ENCODE assay signal across 19 cellular contexts in genomic region chrX:42117318-42117717, GRCh38.
DNase-seq lines count a peak whose midpoint lies in the region; ATAC-seq and TF ChIP-seq lines count a peak whose summit lies in the region.
"Had no signal": no experiment of that assay in that cellular context is flagged by ENCODE, and none has a peak within 500 bp of the region (broad histone marks: within the 10 kb centered on the region; RNA-seq: fewer than 3 reads in every experiment).

No MANE protein-coding gene starts in this region.

- H3K27me3 Mint-ChIP-seq in H9 (ENCODE audit: low read depth) = no peaks in the 10 kb centered on the region
- H3K27me3 Mint-ChIP-seq: activated naive CD4-positive, alpha-beta T cell treated with anti-CD3 and anti-CD28 coated beads, Interleukin-2, amount 50 U/mL, for 24 hours; progenitor cell of endocrine pancreas had no signal

- no peaks in the 10 kb centered on the region for H3K36me3 ChIP-seq in MM.1S (replicated peaks; ENCODE audit: insufficient read depth, low read length)
- H3K36me3 ChIP-seq: left ventricle myocardium inferior, suprapubic skin had no signal

- H2BK20ac ChIP-seq in H9 (ENCODE audit: low read depth, low read length, poor library complexity, severe bottlenecking) = no peak overlapping the region

- peaks cover 54 to 57% of the 10 kb centered on the region in 2 experiments for H3K9me3 Mint-ChIP-seq in H9
- H3K9me3 Mint-ChIP-seq: activated naive CD4-positive, alpha-beta T cell treated with anti-CD3 and anti-CD28 coated beads, Interleukin-2, amount 50 U/mL, for 24 hours had no signal

- no peak overlapping the region for H3K4me3 Mint-ChIP-seq in H9
- H3K4me3 Mint-ChIP-seq: activated naive CD4-positive, alpha-beta T cell treated with anti-CD3 and anti-CD28 coated beads, Interleukin-2, amount 50 U/mL, for 24 hours had no signal

- no peak for TF ChIP-seq CTCF in MM.1S (IDR thresholded peaks at IDR 0.05; ENCODE audit: low read length)
- TF ChIP-seq CTCF in H9 (conservative IDR thresholded peaks at IDR 0.05) = no peak

- no peak overlapping the region for H3K14ac ChIP-seq in H9 (ENCODE audit: insufficient read depth, low read length)

- H3K27ac ChIP-seq in MM.1S (ENCODE audit: low read length) (peak overlapping the region; percentile 56; the same call in 1 of the 2 replicates), H9 (ENCODE audit: insufficient read length, low read depth, low read length) (no peak overlapping the region)
- H3K27ac ChIP-seq: left ventricle myocardium inferior, suprapubic skin had no signal

- H3K9ac ChIP-seq in MM.1S (ENCODE audit: low read length) (peak overlapping the region; percentile 15; the same call in 1 of the 2 replicates), H9 (ENCODE audit: extremely low read depth, insufficient read length, low read length) (no peak overlapping the region)

- H2AFZ ChIP-seq in MM.1S (ENCODE audit: low read length) (no peak overlapping the region), H9 (ENCODE audit: low read length) (no peak overlapping the region)

- H2BK5ac ChIP-seq in H9 (ENCODE audit: insufficient read length, low read length) = no peak overlapping the region

- no peak overlapping the region for H2BK15ac ChIP-seq in H9 (ENCODE audit: low read depth, low read length)

- DNase-seq in MM.1S (peak; percentile 80), H9 (no peak), epidermal melanocyte (ENCODE audit: insufficient read length, low spot score) (no peak), NCI-H1436 treated with DMSO at 0.1 percent for 48 hours (lab: John Stamatoyannopoulos, UW) (no peak)
- DNase-seq: activated CD4-positive, CD25-positive, alpha-beta regulatory T cell treated with anti-CD3 and anti-CD28 coated beads, Interleukin-2, amount 50 U/mL, for 72 hours; Calu3; effector CD4-positive, alpha-beta T cell; left ventricle myocardium inferior; MV-4-11; stimulated activated CD4-positive, alpha-beta T cell treated with anti-CD3 and anti-CD28 coated beads, Interleukin-12 subunit alpha, Interleukin-12 subunit beta, amount 100 ng/mL, for 4 hours; T-helper 2 cell had no signal

- H2BK12ac ChIP-seq in H9 (ENCODE audit: insufficient read length, low read depth, low read length) = no peak overlapping the region

- no peak overlapping the region for H3K27ac Mint-ChIP-seq in H9
- H3K27ac Mint-ChIP-seq: activated naive CD4-positive, alpha-beta T cell treated with anti-CD3 and anti-CD28 coated beads, Interleukin-2, amount 50 U/mL, for 24 hours; progenitor cell of endocrine pancreas had no signal

- peak; percentile 95 for ATAC-seq in GM18868 (IDR thresholded peaks at IDR 0.05; ENCODE audit: unreplicated experiment)
- ATAC-seq in GM21367 (IDR thresholded peaks at IDR 0.05; ENCODE audit: unreplicated experiment) = peak; percentile 65
- peak; percentile 86 for ATAC-seq in HG03025 (IDR thresholded peaks at IDR 0.05; ENCODE audit: low FRiP score, unreplicated experiment)
- no peak for ATAC-seq in HG02588 (IDR thresholded peaks at IDR 0.05; ENCODE audit: unreplicated experiment)
- ATAC-seq: Right ventricle myocardium inferior had no signal

- H4K91ac ChIP-seq in H9 (ENCODE audit: insufficient read length, low read depth, low read length) = no peak overlapping the region

- H3K56ac ChIP-seq in H9 (ENCODE audit: insufficient read length, low read depth, low read length) = no peak overlapping the region

- H3K4me1 ChIP-seq in MM.1S (ENCODE audit: low read length) = peaks cover 24% of the 10 kb centered on the region
- no peaks in the 10 kb centered on the region for H3K4me1 ChIP-seq in H9 (ENCODE audit: insufficient read depth, low read length)
- H3K4me1 ChIP-seq: left ventricle myocardium inferior, suprapubic skin had no signal

- H3K18ac ChIP-seq in H9 (ENCODE audit: insufficient read length, low read depth, low read length) = no peak overlapping the region

- H3K36me3 Mint-ChIP-seq in H9 (ENCODE audit: insufficient read depth in 1 of 3, low read depth in 3 of 3) = peaks cover 12 to 16% (median 14%) of the 10 kb centered on the region in 3 experiments
- H3K36me3 Mint-ChIP-seq: activated naive CD4-positive, alpha-beta T cell treated with anti-CD3 and anti-CD28 coated beads, Interleukin-2, amount 50 U/mL, for 24 hours had no signal

- H3K23me2 ChIP-seq in H9 (ENCODE audit: insufficient read length, low read depth, low read length, poor library complexity, severe bottlenecking) = no peaks in the 10 kb centered on the region

- H3K79me1 ChIP-seq in H9 (ENCODE audit: insufficient read depth, low read depth, low read length, poor library complexity, severe bottlenecking) = no peaks in the 10 kb centered on the region

- H3K4me3 ChIP-seq in MM.1S (ENCODE audit: low read length) = no peak overlapping the region
- H3K4me3 ChIP-seq: left ventricle myocardium inferior, suprapubic skin had no signal

- H3T11ph ChIP-seq in H9 (ENCODE audit: low read length) = no peak overlapping the region

- no peaks in the 10 kb centered on the region for H3K79me2 ChIP-seq in MM.1S (ENCODE audit: low read length)
- no peaks in the 10 kb centered on the region for H3K79me2 ChIP-seq in H9 (ENCODE audit: insufficient read depth, low read length)

- H3K4ac ChIP-seq in H9 (ENCODE audit: low read depth, low read length) = no peak overlapping the region

- no peak overlapping the region for H4K5ac ChIP-seq in H9 (ENCODE audit: insufficient read length, low read depth, low read length)

- peak overlapping the region; percentile 9; the same call in 1 of the 2 replicates for H3K4me2 ChIP-seq in MM.1S (ENCODE audit: low read depth, low read length)
- no peak overlapping the region for H3K4me2 ChIP-seq in H9 (ENCODE audit: insufficient read depth, insufficient read length, low read length)

- no peak overlapping the region for H3K23ac ChIP-seq in H9 (ENCODE audit: insufficient read length, low read depth, low read length)

- H3K9me2 ChIP-seq in MM.1S (replicated peaks; ENCODE audit: insufficient read depth, low read length) = no peaks in the 10 kb centered on the region

- no peaks in the 10 kb centered on the region for H3K27me3 ChIP-seq in MM.1S (replicated peaks; ENCODE audit: insufficient read depth, low read length)
- H3K27me3 ChIP-seq in H9 (ENCODE audit: insufficient read depth, low read length) = no peaks in the 10 kb centered on the region
- H3K27me3 ChIP-seq: suprapubic skin had no signal

- no peak overlapping the region for H4K8ac ChIP-seq in H9 (replicated peaks; ENCODE audit: insufficient read length, low read depth, low read length)

- WGBS in H9 (ENCODE audit: extremely low coverage, insufficient read length, low lambda C conversion rate) = no CpG with 5 or more reads among the region's 2 CpGs

- H2AK5ac ChIP-seq in H9 (ENCODE audit: insufficient read length, low read length) = no peak overlapping the region

- peaks cover 0 to 6% of the 10 kb centered on the region in 2 experiments; a peak in 2 of 4 replicates for H3K4me1 Mint-ChIP-seq in H9
- H3K4me1 Mint-ChIP-seq: activated naive CD4-positive, alpha-beta T cell treated with anti-CD3 and anti-CD28 coated beads, Interleukin-2, amount 50 U/mL, for 24 hours had no signal

- H3K9me3 ChIP-seq in MM.1S (replicated peaks; ENCODE audit: insufficient read depth, low read length) (no peaks in the 10 kb centered on the region), H9 (ENCODE audit: control insufficient read depth, low read depth, low read length) (no peaks in the 10 kb centered on the region)
- H3K9me3 ChIP-seq: left ventricle myocardium inferior, suprapubic skin had no signal

- no peaks in the 10 kb centered on the region for H4K20me1 ChIP-seq in MM.1S (ENCODE audit: insufficient read depth, low read length)
- H4K20me1 ChIP-seq in H9 (ENCODE audit: control insufficient read depth, insufficient read depth, insufficient read length) = no peaks in the 10 kb centered on the region

- peaks cover 4% of the 10 kb centered on the region; the same call in 1 of the 2 replicates for H3F3A ChIP-seq in MM.1S (ENCODE audit: insufficient read depth, low read length)

- no peak overlapping the region for H2BK120ac ChIP-seq in H9 (ENCODE audit: low read depth, low read length, poor library complexity, severe bottlenecking)
